12 cellular contexts compared by ENCODE assay signal in genomic region chr22:29587938-29588699, GRCh38. TPM values are rescaled to one million over a fixed set of nuclear protein-coding genes. Genes with fewer than 3 reads are reported as not detected.
DNase-seq lines count a peak whose midpoint lies in the region; ATAC-seq and TF ChIP-seq lines count a peak whose summit lies in the region.
"Had no signal": no experiment of that assay in that cellular context is flagged by ENCODE, and none has a peak within 500 bp of the region (broad histone marks: within the 10 kb centered on the region; RNA-seq: fewer than 3 reads in every experiment).

No MANE protein-coding gene starts in this region.

- DNase-seq in BJ (ENCODE audit: low read depth), result peak; percentile 32
- peak; percentile 93 for DNase-seq in MG63
- peak; percentile 74 for DNase-seq in brain microvascular endothelial cell
- DNase-seq in mesenchymal stem cell, result peak; percentile 84
- no peak for DNase-seq in epidermal melanocyte (ENCODE audit: insufficient read length, low spot score)
- DNase-seq in NCI-H2107 treated with DMSO at 0.1 percent for 48 hours (lab: John Stamatoyannopoulos, UW; ENCODE audit: unreplicated experiment), result no peak
- DNase-seq in activated CD8-positive, alpha-beta memory T cell treated with anti-CD3 and anti-CD28 coated beads, Interleukin-2, amount 10 ng/mL, durations not matched to agents 7 days and 5 days, result no peak
- DNase-seq: activated CD4-positive, alpha-beta T cell treated with anti-CD3 and anti-CD28 coated beads for 4 hours; activated naive CD4-positive, alpha-beta T cell treated with anti-CD3 and anti-CD28 coated beads, Interleukin-2, amount 10 ng/mL, durations not matched to agents 7 days and 5 days; NCI-H1436 had no signal

- TF ChIP-seq CTCF in BJ (IDR thresholded peaks at IDR 0.05; ENCODE audit: insufficient read depth, low read depth, low read length), result no peak
- no peak for TF ChIP-seq CTCF in brain microvascular endothelial cell (IDR thresholded peaks at IDR 0.05; ENCODE audit: low read depth, low read length, missing control alignments)

- WGBS in mesenchymal stem cell, result 84% methylated on average over 9 of the region's 9 CpGs

- H4K91ac ChIP-seq in mesenchymal stem cell (ENCODE audit: low read length), result no peak overlapping the region

- peak overlapping the region; percentile 2 for H3K9ac ChIP-seq in mesenchymal stem cell (ENCODE audit: low read length)

- H3K9me3 Mint-ChIP-seq in activated CD8-positive, alpha-beta memory T cell treated with anti-CD3 and anti-CD28 coated beads, Interleukin-2, amount 10 ng/mL, durations not matched to agents 7 days and 5 days (ENCODE audit: low read depth), result no peaks in the 10 kb centered on the region
- H3K9me3 Mint-ChIP-seq: activated naive CD4-positive, alpha-beta T cell treated with anti-CD3 and anti-CD28 coated beads, Interleukin-2, amount 10 ng/mL, durations not matched to agents 7 days and 5 days had no signal

- no peaks in the 10 kb centered on the region for H3K36me3 Mint-ChIP-seq in activated CD8-positive, alpha-beta memory T cell treated with anti-CD3 and anti-CD28 coated beads, Interleukin-2, amount 10 ng/mL, durations not matched to agents 7 days and 5 days
- H3K36me3 Mint-ChIP-seq: activated naive CD4-positive, alpha-beta T cell treated with anti-CD3 and anti-CD28 coated beads, Interleukin-2, amount 10 ng/mL, durations not matched to agents 7 days and 5 days had no signal

- no peak overlapping the region for H3K23ac ChIP-seq in mesenchymal stem cell (ENCODE audit: low read length in 2 of 2)

- no peak overlapping the region for H2BK12ac ChIP-seq in mesenchymal stem cell (ENCODE audit: low read length in 2 of 2)

- H3K4me1 Mint-ChIP-seq in activated CD8-positive, alpha-beta memory T cell treated with anti-CD3 and anti-CD28 coated beads, Interleukin-2, amount 10 ng/mL, durations not matched to agents 7 days and 5 days, result peaks cover 9% of the 10 kb centered on the region

- CTCF ChIA-PET in BJ (lab: Yijun Ruan, JAX), result interaction anchor here (0.7 to 3.5 kb wide), 9 partner anchors 11 to 501 kb away, joined by 3 to 29 read pairs (median 5); no protein-coding TSS in a partner anchor
- CTCF ChIA-PET in activated CD8-positive, alpha-beta memory T cell treated with anti-CD3 and anti-CD28 coated beads, Interleukin-2, amount 10 ng/mL, durations not matched to agents 7 days and 5 days (lab: Charles Lee), result interaction anchor here (0.8 to 2.8 kb wide), 6 partner anchors 8 to 417 kb away, joined by 3 to 11 read pairs (median 4); partner anchors contain the start of gene THOC5

- H3K27me3 ChIP-seq in BJ (ENCODE audit: control insufficient read depth, insufficient read depth, low read length), result no peaks in the 10 kb centered on the region
- H3K27me3 ChIP-seq in MG63, result no peaks in the 10 kb centered on the region
- H3K27me3 ChIP-seq in brain microvascular endothelial cell (replicated peaks), result no peaks in the 10 kb centered on the region
- no peaks in the 10 kb centered on the region for H3K27me3 ChIP-seq in mesenchymal stem cell (ENCODE audit: control insufficient read depth in 1 of 2, insufficient read depth in 1 of 2, low read length in 2 of 2)

- no peak overlapping the region for H3K27ac Mint-ChIP-seq in activated CD8-positive, alpha-beta memory T cell treated with anti-CD3 and anti-CD28 coated beads, Interleukin-2, amount 10 ng/mL, durations not matched to agents 7 days and 5 days
- H3K27ac Mint-ChIP-seq: activated naive CD4-positive, alpha-beta T cell treated with anti-CD3 and anti-CD28 coated beads, Interleukin-2, amount 10 ng/mL, durations not matched to agents 7 days and 5 days had no signal

- no peak overlapping the region for H4K8ac ChIP-seq in mesenchymal stem cell (ENCODE audit: low read length)

- H3K4ac ChIP-seq in mesenchymal stem cell (ENCODE audit: low read depth in 1 of 2, low read length in 2 of 2), result no peak overlapping the region

- H3K4me3 Mint-ChIP-seq in activated CD8-positive, alpha-beta memory T cell treated with anti-CD3 and anti-CD28 coated beads, Interleukin-2, amount 10 ng/mL, durations not matched to agents 7 days and 5 days, result no peak overlapping the region
- H3K4me3 Mint-ChIP-seq: activated naive CD4-positive, alpha-beta T cell treated with anti-CD3 and anti-CD28 coated beads, Interleukin-2, amount 10 ng/mL, durations not matched to agents 7 days and 5 days had no signal

- H2BK15ac ChIP-seq in mesenchymal stem cell (ENCODE audit: low read depth, poor library complexity, severe bottlenecking), result no peak overlapping the region

- no peak overlapping the region for H2BK5ac ChIP-seq in mesenchymal stem cell (ENCODE audit: low read depth, low read length, poor library complexity, severe bottlenecking)

- H3K4me3 ChIP-seq in BJ (ENCODE audit: low read depth, low read length) (no peak overlapping the region), MG63 (no peak overlapping the region), brain microvascular endothelial cell (ENCODE audit: low read depth, low read length) (no peak overlapping the region), mesenchymal stem cell (ENCODE audit: insufficient read depth in 1 of 2, low read depth in 1 of 2, low read length in 2 of 2) (no peak overlapping the region)
- H3K4me3 ChIP-seq: lung had no signal

- H3K9me3 ChIP-seq in MG63, result no peaks in the 10 kb centered on the region
- H3K9me3 ChIP-seq in mesenchymal stem cell (ENCODE audit: control insufficient read depth, low read length), result no peaks in the 10 kb centered on the region

- no peak overlapping the region for H2AK5ac ChIP-seq in mesenchymal stem cell (ENCODE audit: low read length, severe bottlenecking)

- H2BK120ac ChIP-seq in mesenchymal stem cell (ENCODE audit: low read depth, low read length), result no peak overlapping the region

- ATAC-seq in GM21367 (IDR thresholded peaks at IDR 0.05; ENCODE audit: unreplicated experiment), result no peak
- no peak for ATAC-seq in activated CD8-positive, alpha-beta memory T cell treated with anti-CD3 and anti-CD28 coated beads, Interleukin-2, amount 10 ng/mL, durations not matched to agents 7 days and 5 days

- H3K4me1 ChIP-seq in mesenchymal stem cell (ENCODE audit: control insufficient read depth, insufficient read depth, low read depth, low read length), result peaks cover 1% of the 10 kb centered on the region

- no peaks in the 10 kb centered on the region for H3K27me3 Mint-ChIP-seq in activated CD8-positive, alpha-beta memory T cell treated with anti-CD3 and anti-CD28 coated beads, Interleukin-2, amount 10 ng/mL, durations not matched to agents 7 days and 5 days

- no peak overlapping the region for H3K18ac ChIP-seq in mesenchymal stem cell (ENCODE audit: low read depth in 1 of 2, low read length in 2 of 2)

- in situ Hi-C loops in brain microvascular endothelial cell (cut with HindIII; ENCODE audit: low pct_ligation_motif_present, low sequenced_read_pairs), result no loop called here

- POLR2A ChIA-PET in BJ (lab: Charles Lee), result no interaction called here

- H3K4me2 ChIP-seq in mesenchymal stem cell (ENCODE audit: low read length, poor library complexity, severe bottlenecking), result no peak overlapping the region

- H2AFZ ChIP-seq in mesenchymal stem cell (ENCODE audit: low read depth, low read length), result no peak overlapping the region

- H3K14ac ChIP-seq in mesenchymal stem cell (ENCODE audit: low read length in 2 of 2), result no peak overlapping the region

- no peaks in the 10 kb centered on the region for H3K36me3 ChIP-seq in BJ (ENCODE audit: control insufficient read depth, insufficient read depth, low read length)
- no peaks in the 10 kb centered on the region for H3K36me3 ChIP-seq in MG63
- H3K36me3 ChIP-seq in brain microvascular endothelial cell (replicated peaks), result no peaks in the 10 kb centered on the region
- H3K36me3 ChIP-seq in mesenchymal stem cell (ENCODE audit: control insufficient read depth in 1 of 2, insufficient read depth in 2 of 2, low read depth in 1 of 2, low read length in 2 of 2), result no peaks in the 10 kb centered on the region

- no peaks in the 10 kb centered on the region for H3K79me1 ChIP-seq in mesenchymal stem cell (replicated peaks; ENCODE audit: low read length, poor library complexity, severe bottlenecking)

- H3K27ac ChIP-seq in brain microvascular endothelial cell (no peak overlapping the region), mesenchymal stem cell (ENCODE audit: low read length, poor library complexity, severe bottlenecking) (no peak overlapping the region)

RNA-seq across cellular contexts. Expression of gene NIPSNAP1, which starts 7.2 kb away (rescaled TPM):
- 48.4 and 68.4 TPM in 2 replicates for polyA plus RNA-seq in BJ (2011; rRNA removed)
- polyA minus RNA-seq in BJ (2011; rRNA and poly(A)+ RNA removed), result 19.1 and 23.5 TPM in 2 replicates
- 49.0 and 57.0 TPM in 2 replicates for total RNA-seq in MG63 (2014; rRNA removed; shearing (Covaris generic); ENCODE audit: low replicate concordance)
- 71.1 TPM for polyA plus RNA-seq in mesenchymal stem cell (2013, experiment 1 of 2)
- polyA plus RNA-seq in mesenchymal stem cell (2013, experiment 2 of 2), result 70.1 TPM
- total RNA-seq in activated CD8-positive, alpha-beta memory T cell treated with anti-CD3 and anti-CD28 coated beads, Interleukin-2, amount 10 ng/mL, durations not matched to agents 7 days and 5 days, result 10 to 100 TPM; 43.4 to 44.8 TPM

RNA-seq across cellular contexts. Expression of gene NF2, which starts 15.3 kb away (rescaled TPM):
- polyA plus RNA-seq in BJ (2011; rRNA removed), result 36.0 and 41.9 TPM in 2 replicates
- 58.9 and 59.5 TPM in 2 replicates for polyA minus RNA-seq in BJ (2011; rRNA and poly(A)+ RNA removed)
- 134 and 159 TPM in 2 replicates for total RNA-seq in MG63 (2014; rRNA removed; shearing (Covaris generic); ENCODE audit: low replicate concordance)
- polyA plus RNA-seq in mesenchymal stem cell (2013, experiment 1 of 2), result 19.0 TPM
- polyA plus RNA-seq in mesenchymal stem cell (2013, experiment 2 of 2), result 18.1 TPM
- 10 to 100 TPM; 46.6 to 61.2 TPM for total RNA-seq in activated CD8-positive, alpha-beta memory T cell treated with anti-CD3 and anti-CD28 coated beads, Interleukin-2, amount 10 ng/mL, durations not matched to agents 7 days and 5 days

RNA-seq across cellular contexts. Expression of gene THOC5, which starts 34.6 kb away (rescaled TPM):
- 89.1 and 119 TPM in 2 replicates for polyA plus RNA-seq in BJ (2011; rRNA removed)
- 58.1 and 82.4 TPM in 2 replicates for polyA minus RNA-seq in BJ (2011; rRNA and poly(A)+ RNA removed)
- 49.7 and 73.2 TPM in 2 replicates for total RNA-seq in MG63 (2014; rRNA removed; shearing (Covaris generic); ENCODE audit: low replicate concordance)
- 32.8 TPM for polyA plus RNA-seq in mesenchymal stem cell (2013, experiment 1 of 2)
- 35.4 TPM for polyA plus RNA-seq in mesenchymal stem cell (2013, experiment 2 of 2)
- 10 to 100 TPM; 57.5 to 62.9 TPM for total RNA-seq in activated CD8-positive, alpha-beta memory T cell treated with anti-CD3 and anti-CD28 coated beads, Interleukin-2, amount 10 ng/mL, durations not matched to agents 7 days and 5 days

Comparison
In these comparisons a context has a peak if more than half of its experiments do, and no peak if none do; other contexts are left out.
1. DNase-seq: peak in BJ (single experiment), MG63 (single experiment), brain microvascular endothelial cell (single experiment) and mesenchymal stem cell (single experiment); none in epidermal melanocyte (single experiment), NCI-H2107 treated with DMSO at 0.1 percent for 48 hours (single experiment) and activated CD8-positive, alpha-beta memory T cell treated with anti-CD3 and anti-CD28 coated beads, Interleukin-2, amount 10 ng/mL, durations not matched to agents 7 days and 5 days (single experiment).